In genomic region chr20:38313676-38314075, GRCh38 we compare ENCODE assay signal across 1 cellular context.
TF ChIP-seq lines count a peak whose summit lies in the region.

No MANE protein-coding gene starts in this region.

TF ChIP-seq in HepG2, 621 proteins besides CTCF, POLR2A, EP300 and RAD21 (continued from another document and continues in another):
- TF ChIP-seq ZBTB44 (CRISPR knock-in tag; IDR thresholded peaks at IDR 0.05) (no peak), TRIM22 (IDR thresholded peaks at IDR 0.05) (peak; percentile 82; the same call in 1 of the 2 replicates), ZMAT3 (CRISPR knock-in tag; conservative IDR thresholded peaks at IDR 0.05) (no peak), NCOA1 (CRISPR knock-in tag; IDR thresholded peaks at IDR 0.05) (no peak), NONO (IDR thresholded peaks at IDR 0.05) (peak; percentile 18; the same call in 1 of the 2 replicates), NONO (CRISPR knock-in tag; conservative IDR thresholded peaks at IDR 0.05) (no peak), ZBTB7A (CRISPR knock-in tag; IDR thresholded peaks at IDR 0.05) (no peak), HNF1B (CRISPR knock-in tag; IDR thresholded peaks at IDR 0.05) (no peak), DNMT3B (CRISPR knock-in tag; conservative IDR thresholded peaks at IDR 0.05) (no peak), ZNF501 (CRISPR knock-in tag; IDR thresholded peaks at IDR 0.05) (no peak), FOXO4 (CRISPR knock-in tag; conservative IDR thresholded peaks at IDR 0.05) (no peak), AFF4 (CRISPR knock-in tag; IDR thresholded peaks at IDR 0.05) (no peak), FOXA3 (CRISPR knock-in tag; IDR thresholded peaks at IDR 0.05) (no peak), MYC (CRISPR knock-in tag; IDR thresholded peaks at IDR 0.05; ENCODE audit: borderline replicate concordance) (no peak), DDIT3 (CRISPR knock-in tag; IDR thresholded peaks at IDR 0.05) (no peak), CREB1 (IDR thresholded peaks at IDR 0.05) (peak; percentile 96), CREB1 (CRISPR knock-in tag; IDR thresholded peaks at IDR 0.05) (no peak), SP1 (IDR thresholded peaks at IDR 0.05) (peak; percentile 59; the same call in 1 of the 2 replicates), SP1 (CRISPR knock-in tag; IDR thresholded peaks at IDR 0.05) (no peak), LBX2 (CRISPR knock-in tag; IDR thresholded peaks at IDR 0.05; ENCODE audit: borderline replicate concordance) (no peak), ZNF496 (CRISPR knock-in tag; IDR thresholded peaks at IDR 0.05; ENCODE audit: insufficient replicate concordance) (no peak), CEBPB (IDR thresholded peaks at IDR 0.05; ENCODE audit: borderline replicate concordance, low read depth, low read length) (no peak), IRF2 (CRISPR knock-in tag; IDR thresholded peaks at IDR 0.05) (no peak), ATM (IDR thresholded peaks at IDR 0.05; ENCODE audit: borderline replicate concordance) (peak; percentile 74; the same call in 1 of the 2 replicates), SOX6 (IDR thresholded peaks at IDR 0.05) (0 out of 2 replicates have a peak, but pooled peaks have one; percentile 82), SOX6 (CRISPR knock-in tag; IDR thresholded peaks at IDR 0.05) (no peak), ZSCAN9 (CRISPR knock-in tag; IDR thresholded peaks at IDR 0.05; ENCODE audit: borderline replicate concordance) (no peak), GTF2F1 (IDR thresholded peaks at IDR 0.05; ENCODE audit: low read length) (no peak), MBD4 (IDR thresholded peaks at IDR 0.05; ENCODE audit: borderline replicate concordance, low read length) (no peak), ZFP36L1 (CRISPR knock-in tag; IDR thresholded peaks at IDR 0.05) (no peak), PREB (CRISPR knock-in tag; IDR thresholded peaks at IDR 0.05) (no peak), ZNF24 (IDR thresholded peaks at IDR 0.05) (no peak), ZNF281 (CRISPR knock-in tag; IDR thresholded peaks at IDR 0.05; ENCODE audit: borderline replicate concordance) (no peak), CEBPG (CRISPR knock-in tag; IDR thresholded peaks at IDR 0.05) (no peak), SOX5 (CRISPR knock-in tag; IDR thresholded peaks at IDR 0.05; ENCODE audit: borderline replicate concordance) (no peak), FOXK2 (IDR thresholded peaks at IDR 0.05) (peak; percentile 44; the same call in 1 of the 2 replicates), AKNA (CRISPR knock-in tag; IDR thresholded peaks at IDR 0.05; ENCODE audit: borderline replicate concordance) (no peak), FOXK1 (CRISPR knock-in tag; IDR thresholded peaks at IDR 0.05; ENCODE audit: borderline replicate concordance, low read depth) (no peak), ZNF704 (CRISPR knock-in tag; IDR thresholded peaks at IDR 0.05; ENCODE audit: borderline replicate concordance) (no peak), ZNF879 (CRISPR knock-in tag; IDR thresholded peaks at IDR 0.05) (no peak), SMAD1 (CRISPR knock-in tag; IDR thresholded peaks at IDR 0.05; ENCODE audit: borderline replicate concordance, low read depth) (no peak), ZSCAN30 (CRISPR knock-in tag; IDR thresholded peaks at IDR 0.05) (no peak), NR1H2 (CRISPR knock-in tag; IDR thresholded peaks at IDR 0.05; ENCODE audit: borderline replicate concordance, low read depth) (no peak), ZNF75D (CRISPR knock-in tag; IDR thresholded peaks at IDR 0.05; ENCODE audit: borderline replicate concordance) (no peak)
